In genomic region chr2:136149011-136149410, GRCh38 we compare ENCODE assay signal across 25 cellular contexts.
"Had no signal": no experiment of that assay in that cellular context is flagged by ENCODE, and none has a peak within 500 bp of the region (broad histone marks: within the 10 kb centered on the region; RNA-seq: fewer than 3 reads in every experiment).

No MANE protein-coding gene starts in this region.

- H3K4me1 Mint-ChIP-seq: immature natural killer cell, mesothelial cell of epicardium had no signal

- ATAC-seq: natural killer cell, psoas muscle, right cardiac atrium, sciatic nerve had no signal

- H3K36me3 Mint-ChIP-seq: immature natural killer cell, mesothelial cell of epicardium, naive B cell, natural killer cell had no signal

- DNase-seq: immature natural killer cell; left ventricle myocardium inferior; mesendoderm; naive B cell; natural killer cell; nephron progenitor cell; ovary; posterior cingulate gyrus; psoas muscle; right cardiac atrium; stimulated activated CD4-positive, alpha-beta T cell treated with anti-CD3 and anti-CD28 coated beads, Interleukin-12 subunit alpha, Interleukin-12 subunit beta, amount 100 ng/mL, for 4 hours; stimulated activated CD4-positive, alpha-beta T cell treated with anti-CD3 and anti-CD28 coated beads, Interleukin-15, amount 100 ng/mL, for 24 hours; stimulated activated CD4-positive, alpha-beta T cell treated with anti-CD3 and anti-CD28 coated beads, Interleukin-2, amount 100 ng/mL, for 24 hours; stimulated activated CD4-positive, alpha-beta T cell treated with anti-CD3 and anti-CD28 coated beads, Interleukin-4, amount 100 ng/mL, for 1 hour; stimulated activated naive CD4-positive, alpha-beta T cell; tibial artery; trophoblast cell; uterus had no signal

- H3K27me3 Mint-ChIP-seq: naive B cell; stimulated activated naive CD8-positive, alpha-beta T cell treated with anti-CD3 and anti-CD28 coated beads, Interleukin-15, Interleukin-2, amounts not matched to agents 100 ng/mL and 50 ng/mL, for 24 hours had no signal

- H3K4me3 Mint-ChIP-seq: immature natural killer cell; mesothelial cell of epicardium; natural killer cell; nephron progenitor cell; stimulated activated naive CD8-positive, alpha-beta T cell treated with anti-CD3 and anti-CD28 coated beads, Interleukin-15, Interleukin-2, amounts not matched to agents 100 ng/mL and 50 ng/mL, for 24 hours had no signal

- H3K27me3 ChIP-seq: ovary, suprapubic skin, tibial artery, uterus had no signal

- H3K36me3 ChIP-seq: left ventricle myocardium inferior, ovary, suprapubic skin, thoracic aorta, tibial artery, uterus had no signal

- H3K9me3 Mint-ChIP-seq: mesothelial cell of epicardium; natural killer cell; nephron progenitor cell; stimulated activated naive CD8-positive, alpha-beta T cell treated with anti-CD3 and anti-CD28 coated beads, Interleukin-15, Interleukin-2, amounts not matched to agents 100 ng/mL and 50 ng/mL, for 24 hours had no signal

- H3K27ac ChIP-seq: left ventricle myocardium inferior, ovary, psoas muscle, skin epidermis, suprapubic skin, thoracic aorta, tibial artery, uterus had no signal

- H3K4me1 ChIP-seq: left ventricle myocardium inferior, psoas muscle, suprapubic skin, tibial artery, uterus had no signal

- H3K27ac Mint-ChIP-seq: mesothelial cell of epicardium; natural killer cell; nephron progenitor cell; stimulated activated naive CD8-positive, alpha-beta T cell treated with anti-CD3 and anti-CD28 coated beads, Interleukin-15, Interleukin-2, amounts not matched to agents 100 ng/mL and 50 ng/mL, for 24 hours had no signal

- H3K4me3 ChIP-seq: left ventricle myocardium inferior, lung, ovary, psoas muscle, skin epidermis, suprapubic skin, thoracic aorta, tibial artery, uterus had no signal

- H3K9me3 ChIP-seq: left ventricle myocardium inferior, ovary, psoas muscle, suprapubic skin, thoracic aorta, tibial artery, uterus had no signal
